In the genomic region with DNA sequence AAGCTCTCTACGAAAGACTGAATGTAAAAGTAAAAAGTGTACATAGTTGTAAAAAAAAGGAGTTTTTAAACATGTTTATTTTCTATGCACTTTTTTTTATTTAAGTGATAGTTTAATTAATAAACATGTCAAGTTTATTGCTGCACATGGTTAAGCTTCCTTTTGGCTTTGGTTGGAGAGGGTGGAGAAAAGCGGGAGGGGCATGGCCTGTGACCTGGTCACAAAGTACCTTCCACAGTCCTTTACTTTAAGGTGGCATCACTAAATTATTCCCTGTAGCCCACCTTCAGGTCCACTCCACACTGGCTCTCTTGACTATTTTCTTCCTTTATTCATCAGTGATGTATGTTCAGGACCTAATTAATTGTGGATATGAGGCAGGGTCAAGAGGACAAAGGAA, we compare ENCODE assay signal across 28 cellular contexts. TPM values are rescaled to one million over a fixed set of nuclear protein-coding genes. Genes with fewer than 3 reads are reported as not detected.
DNase-seq lines count a peak whose midpoint lies in the region; ATAC-seq, FAIRE-seq and TF ChIP-seq lines count a peak whose summit lies in the region.
"Had no signal": no experiment of that assay in that cellular context is flagged by ENCODE, and none has a peak within 500 bp of the region (broad histone marks: within the 10 kb centered on the region; RNA-seq: fewer than 3 reads in every experiment).

No MANE protein-coding gene starts in this region.

- no peak overlapping the region for H3K4me3 ChIP-seq in RWPE2 (ENCODE audit: severe bottlenecking)
- peak overlapping the region in 1 of 3 donors; percentile 84 for H3K4me3 ChIP-seq in liver (ENCODE audit: low read depth in 1 of 3, low read length in 3 of 3)
- peak overlapping the region in 1 of 2 donors; percentile 37 for H3K4me3 ChIP-seq in small intestine (ENCODE audit: low read depth in 1 of 2, low read length in 2 of 2)
- H3K4me3 ChIP-seq in esophagus muscularis mucosa = no peak overlapping the region
- H3K4me3 ChIP-seq: GM12878, SJCRH30 had no signal

- no peaks in the 10 kb centered on the region for H3K9me3 Mint-ChIP-seq in activated T-cell treated with anti-CD3 and anti-CD28 coated beads, Interleukin-2, amount 50 U/mL, for 24 hours
- no peaks in the 10 kb centered on the region for H3K9me3 Mint-ChIP-seq in activated T-cell treated with anti-CD3 and anti-CD28 coated beads, Interleukin-2, amount 50 U/mL, for 4 hours

- H3K36me3 ChIP-seq in RWPE2 (ENCODE audit: low read depth) = peaks cover 23% of the 10 kb centered on the region
- peaks cover 3 to 12% (median 6%) of the 10 kb centered on the region in 4 donors for H3K36me3 ChIP-seq in liver (ENCODE audit: control insufficient read depth in 4 of 4, insufficient read depth in 3 of 4, low read depth in 1 of 4, low read length in 3 of 4)
- peaks cover under 1 to 5% of the 10 kb centered on the region in 2 donors for H3K36me3 ChIP-seq in small intestine (ENCODE audit: control insufficient read depth in 2 of 2, insufficient read depth in 2 of 2, low read length in 2 of 2)
- peaks cover 14 to 37% (median 33%) of the 10 kb centered on the region in 4 donors for H3K36me3 ChIP-seq in esophagus muscularis mucosa

- peak overlapping the region in 1 of 2 donors; percentile 85 for H3K9ac ChIP-seq in liver (ENCODE audit: low read depth in 1 of 2, low read length in 2 of 2)

- peaks cover 47% of the 10 kb centered on the region for H3K36me3 Mint-ChIP-seq in activated T-cell treated with anti-CD3 and anti-CD28 coated beads, Interleukin-2, amount 50 U/mL, for 24 hours (ENCODE audit: low read depth)
- H3K36me3 Mint-ChIP-seq in activated T-cell treated with anti-CD3 and anti-CD28 coated beads, Interleukin-2, amount 50 U/mL, for 4 hours (ENCODE audit: insufficient read depth) = peaks cover 7% of the 10 kb centered on the region

- no peak for DNase-seq in activated T-cell treated with anti-CD3 and anti-CD28 coated beads, Interleukin-2, amount 50 U/mL, for 24 hours
- DNase-seq in activated T-cell treated with anti-CD3 and anti-CD28 coated beads, Interleukin-2, amount 50 U/mL, for 4 hours = no peak
- DNase-seq in RWPE2 (ENCODE audit: low spot score) (peak; percentile 2), small intestine (peak; percentile 71), posterior vena cava (ENCODE audit: low spot score) (no peak), esophagus muscularis mucosa (ENCODE audit: extremely low spot score) (no peak)
- DNase-seq: BE2C; COR-L47; DMS53; Karpas-422; NCI-H1092; NCI-H1417 treated with DMSO at 0.1 percent for 48 hours; NCI-H1694 treated with DMSO at 0.1 percent for 48 hours; NCI-H2081 treated with DMSO at 0.1 percent for 48 hours; NCI-H524 treated with DMSO at 0.1 percent for 48 hours; NCI-H82; NK-92 treated with Interleukin-12 subunit alpha and Interleukin-12 subunit beta, amount 100 ng/mL, for 24 hours; PC-3; SJCRH30 had no signal

- H3K4me1 ChIP-seq in RWPE2 (ENCODE audit: insufficient read depth, poor library complexity, severe bottlenecking) (peaks cover 6% of the 10 kb centered on the region), liver (ENCODE audit: control insufficient read depth in 4 of 4, insufficient read depth in 4 of 4, low read length in 3 of 4) (peaks cover 20 to 78% (median 69%) of the 10 kb centered on the region in 4 donors), small intestine (ENCODE audit: control insufficient read depth in 2 of 2, insufficient read depth in 1 of 2, low read depth in 1 of 2, low read length in 1 of 2) (peaks cover 3 to 9% of the 10 kb centered on the region in 2 donors), esophagus muscularis mucosa (peaks cover 13 to 45% (median 35%) of the 10 kb centered on the region in 4 donors)
- H3K4me1 ChIP-seq: BE2C had no signal

- H3K4me1 Mint-ChIP-seq in activated T-cell treated with anti-CD3 and anti-CD28 coated beads, Interleukin-2, amount 50 U/mL, for 24 hours (ENCODE audit: low read depth) = peaks cover 27% of the 10 kb centered on the region
- peaks cover 23% of the 10 kb centered on the region for H3K4me1 Mint-ChIP-seq in activated T-cell treated with anti-CD3 and anti-CD28 coated beads, Interleukin-2, amount 50 U/mL, for 4 hours (ENCODE audit: low read depth)

- intact Hi-C loops in posterior vena cava (cut with DNase I) = no loop called here
- intact Hi-C loops in esophagus muscularis mucosa (cut with DNase I) = no loop called here

- TF ChIP-seq POLR2A in esophagus muscularis mucosa (IDR thresholded peaks at IDR 0.05; ENCODE audit: low read depth) = no peak

- H3K27me3 Mint-ChIP-seq in activated T-cell treated with anti-CD3 and anti-CD28 coated beads, Interleukin-2, amount 50 U/mL, for 24 hours = no peaks in the 10 kb centered on the region
- no peaks in the 10 kb centered on the region for H3K27me3 Mint-ChIP-seq in activated T-cell treated with anti-CD3 and anti-CD28 coated beads, Interleukin-2, amount 50 U/mL, for 4 hours (ENCODE audit: low read depth)

- no peak overlapping the region for H3K4me3 Mint-ChIP-seq in activated T-cell treated with anti-CD3 and anti-CD28 coated beads, Interleukin-2, amount 50 U/mL, for 24 hours
- no peak overlapping the region for H3K4me3 Mint-ChIP-seq in activated T-cell treated with anti-CD3 and anti-CD28 coated beads, Interleukin-2, amount 50 U/mL, for 4 hours

- TF ChIP-seq EP300 in esophagus muscularis mucosa (IDR thresholded peaks at IDR 0.05) = no peak

- no peak for FAIRE-seq in small intestine (lab: Jason Lieb, UNC)
- FAIRE-seq: GM12878, H1 had no signal

- H3K27ac Mint-ChIP-seq in activated T-cell treated with anti-CD3 and anti-CD28 coated beads, Interleukin-2, amount 50 U/mL, for 24 hours = peak overlapping the region; percentile 19

- H3K27ac ChIP-seq in RWPE2 (ENCODE audit: poor library complexity, severe bottlenecking) = no peak overlapping the region
- peak overlapping the region; percentile 74 to 85 for H3K27ac ChIP-seq in liver (ENCODE audit: low read depth in 1 of 2, low read length in 2 of 2)
- H3K27ac ChIP-seq in small intestine (ENCODE audit: low read depth in 1 of 2, low read length in 1 of 2) = peak overlapping the region; percentile 36 to 82
- H3K27ac ChIP-seq in esophagus muscularis mucosa (replicated peaks in 1 of 4) = no peak overlapping the region
- H3K27ac ChIP-seq: 22Rv1, SJCRH30 had no signal

- H3K9me3 ChIP-seq in RWPE2 (ENCODE audit: severe bottlenecking) (no peaks in the 10 kb centered on the region), liver (ENCODE audit: control insufficient read depth in 4 of 4, low read length in 3 of 4) (no peaks in the 10 kb centered on the region), small intestine (ENCODE audit: control insufficient read depth, low read depth) (no peaks in the 10 kb centered on the region), esophagus muscularis mucosa (no peaks in the 10 kb centered on the region)
- H3K9me3 ChIP-seq: BE2C, SJCRH30 had no signal

- no peak for TF ChIP-seq CTCF in RWPE2 (IDR thresholded peaks at IDR 0.05; ENCODE audit: poor library complexity, severe bottlenecking)
- no peak for TF ChIP-seq CTCF in liver (IDR thresholded peaks at IDR 0.05; ENCODE audit: low read depth, low read length, missing input control)
- no peak for TF ChIP-seq CTCF in esophagus muscularis mucosa (IDR thresholded peaks at IDR 0.05)

- H3K27me3 ChIP-seq in RWPE2 (ENCODE audit: insufficient read depth, poor library complexity, severe bottlenecking) (no peaks in the 10 kb centered on the region), liver (ENCODE audit: control insufficient read depth in 4 of 4, insufficient read depth in 4 of 4, low read length in 3 of 4) (no peaks in the 10 kb centered on the region), small intestine (ENCODE audit: control insufficient read depth in 2 of 2, insufficient read depth in 2 of 2, low read length in 2 of 2) (no peaks in the 10 kb centered on the region), esophagus muscularis mucosa (no peaks in the 10 kb centered on the region)
- H3K27me3 ChIP-seq: BE2C, SJCRH30 had no signal

- WGBS in liver = 37% methylated on average over 2 of the region's 2 CpGs
- 19 to 63% (median 38%) methylated on average over 2 of the region's 2 CpGs for WGBS in small intestine, 3 donors
- WGBS in esophagus muscularis mucosa = 80% methylated on average over 2 of the region's 2 CpGs

- no peak for ATAC-seq in activated T-cell treated with anti-CD3 and anti-CD28 coated beads, Interleukin-2, amount 50 U/mL, for 4 hours
- ATAC-seq in RWPE2 (ENCODE audit: low read depth) = no peak
- ATAC-seq in HG03095 (IDR thresholded peaks at IDR 0.05; ENCODE audit: unreplicated experiment) = no peak
- ATAC-seq: GM12878, HCT116, PC-3, Right ventricle myocardium inferior, SK-N-SH treated with all-trans-retinoic acid at 6 μM for 48 hours had no signal

- TF ChIP-seq RAD21 in liver (IDR thresholded peaks at IDR 0.05) = no peak

TF ChIP-seq in liver, 16 proteins besides CTCF, POLR2A, EP300 and RAD21:
- TF ChIP-seq HNF4A (conservative IDR thresholded peaks at IDR 0.05) (peak; percentile 73 to 79), JUND (IDR thresholded peaks at IDR 0.05) (peak in 1 of 2 donors; percentile 52), EGR1 (IDR thresholded peaks at IDR 0.05; ENCODE audit: low read depth in 2 of 2) (peak in 1 of 2 donors; percentile 28), NR2F2 (IDR thresholded peaks at IDR 0.05) (no peak)

RNA-seq across cellular contexts. Expression of a gene that starts 0.6 kb away (rescaled TPM):
- total RNA-seq in activated T-cell treated with anti-CD3 and anti-CD28 coated beads, Interleukin-2, amount 50 U/mL, for 4 hours = 1 to 10 TPM in 2 of 3 donors, under 1 TPM in 1; 0.84 to 1.1 (median 1.1) TPM
- total RNA-seq in liver (10 to 100 TPM in 1 of 2 donors, 1 to 10 TPM in 1; 2.0 to 32.7 TPM), posterior vena cava (under 1 TPM in 1 of 2 donors, not detected in 1; 0.43 TPM), esophagus muscularis mucosa (1 to 10 TPM in 3 of 4 donors, under 1 TPM in 1; 0.50 to 3.7 (median 1.4) TPM)
- polyA plus RNA-seq in liver (10 to 100 TPM; 36.9 to 66.1 TPM), small intestine (10 to 100 TPM in 2 of 3 donors, 1 to 10 TPM in 1; 3.4 to 91.3 (median 26.6) TPM)
- total RNA-seq: GM12878, H1, HT-29 had no signal
- polyA plus RNA-seq: H1 had no signal

RNA-seq across cellular contexts. Expression of a gene that starts 4.3 kb away (rescaled TPM):
- 10 to 100 TPM; 10.1 to 13.8 (median 12.9) TPM for total RNA-seq in activated T-cell treated with anti-CD3 and anti-CD28 coated beads, Interleukin-2, amount 50 U/mL, for 4 hours
- 10 to 100 TPM in 1 of 2 donors, 1 to 10 TPM in 1; 7.6 to 19.9 TPM for total RNA-seq in liver
- polyA plus RNA-seq in liver = 1 to 10 TPM; 5.5 to 6.7 TPM
- 100 to 1,000 TPM in 2 of 3 donors, 10 to 100 TPM in 1; 49.7 to 128 (median 103) TPM for polyA plus RNA-seq in small intestine
- 10 to 100 TPM; 20.5 to 22.8 TPM for total RNA-seq in posterior vena cava
- 10 to 100 TPM; 35.0 to 56.5 (median 54.0) TPM for total RNA-seq in esophagus muscularis mucosa

RNA-seq across cellular contexts. Expression of a gene that starts 39.0 kb away (rescaled TPM):
- total RNA-seq in activated T-cell treated with anti-CD3 and anti-CD28 coated beads, Interleukin-2, amount 50 U/mL, for 4 hours = 10 to 100 TPM; 22.5 to 29.7 (median 23.2) TPM
- total RNA-seq in liver (1 to 10 TPM; 3.9 to 6.4 TPM), posterior vena cava (10 to 100 TPM; 15.9 TPM), esophagus muscularis mucosa (10 to 100 TPM; 21.3 to 31.6 (median 27.9) TPM)
- polyA plus RNA-seq in liver (1 to 10 TPM; 3.9 to 4.6 TPM), small intestine (1 to 10 TPM; 5.8 to 9.5 (median 7.3) TPM)

RNA-seq across cellular contexts. Expression of a gene that starts 45.5 kb away (rescaled TPM):
- 100 to 1,000 TPM; 180 to 190 (median 183) TPM for total RNA-seq in activated T-cell treated with anti-CD3 and anti-CD28 coated beads, Interleukin-2, amount 50 U/mL, for 4 hours
- total RNA-seq in liver (10 to 100 TPM; 40.1 to 95.4 TPM), posterior vena cava (100 to 1,000 TPM; 148 to 176 TPM), esophagus muscularis mucosa (100 to 1,000 TPM in 2 of 4 donors, 10 to 100 TPM in 2; 83.9 to 115 (median 102) TPM)
- polyA plus RNA-seq in liver (10 to 100 TPM; 36.7 to 63.5 TPM), small intestine (100 to 1,000 TPM in 2 of 3 donors, 10 to 100 TPM in 1; 79.7 to 125 (median 103) TPM)

Comparison
In these comparisons a context has a peak if more than half of its experiments do, and no peak if none do; other contexts are left out.
1. DNase-seq: peak in RWPE2 (single experiment) and small intestine (single experiment); none in activated T-cell treated with anti-CD3 and anti-CD28 coated beads, Interleukin-2, amount 50 U/mL, for 24 hours (single experiment), activated T-cell treated with anti-CD3 and anti-CD28 coated beads, Interleukin-2, amount 50 U/mL, for 4 hours (single experiment), posterior vena cava (single experiment) and esophagus muscularis mucosa (single experiment).
2. H3K27ac ChIP-seq: peak in liver (2 of 2) and small intestine (2 of 2); none in RWPE2 (single experiment) and esophagus muscularis mucosa (0 of 4).